Comparison of ENCODE assay signal across 16 cellular contexts in genomic region chr15:77239892-77240608, GRCh38.
"Had no signal": no experiment of that assay in that cellular context is flagged by ENCODE, and none has a peak within 500 bp of the region (broad histone marks: within the 10 kb centered on the region; RNA-seq: fewer than 3 reads in every experiment).

No MANE protein-coding gene starts in this region.

- H3K27me3 Mint-ChIP-seq: activated naive CD8-positive, alpha-beta T cell treated with anti-CD3 and anti-CD28 coated beads, Interleukin-2, amount 10 ng/mL, durations not matched to agents 7 days and 5 days; naive B cell had no signal

- H3K4me3 ChIP-seq: hepatocyte, left lung, stomach, testis, upper lobe of left lung had no signal

- ATAC-seq: left lung had no signal

- H3K4me3 Mint-ChIP-seq: activated naive CD8-positive, alpha-beta T cell treated with anti-CD3 and anti-CD28 coated beads, Interleukin-2, amount 10 ng/mL, durations not matched to agents 7 days and 5 days; naive B cell had no signal

- H3K4me1 ChIP-seq: left lung, parathyroid adenoma, stomach, testis, upper lobe of left lung had no signal

- H3K27ac Mint-ChIP-seq: activated naive CD8-positive, alpha-beta T cell treated with anti-CD3 and anti-CD28 coated beads, Interleukin-2, amount 10 ng/mL, durations not matched to agents 7 days and 5 days; naive B cell had no signal

- H3K27me3 ChIP-seq: brain microvascular endothelial cell, hepatocyte, left lung, stomach, testis, upper lobe of left lung had no signal

- H3K9me3 ChIP-seq: left lung, stomach, testis, upper lobe of left lung had no signal

- DNase-seq: activated CD4-positive, CD25-positive, alpha-beta regulatory T cell treated with anti-CD3 and anti-CD28 coated beads, Interleukin-2, amount 50 U/mL, for 72 hours; activated naive CD4-positive, alpha-beta T cell; activated naive CD8-positive, alpha-beta T cell treated with anti-CD3 and anti-CD28 coated beads, Interleukin-2, amount 10 ng/mL, durations not matched to agents 7 days and 5 days; activated T-cell treated with anti-CD3 and anti-CD28 coated beads for 4 hours; anterior cingulate cortex; brain microvascular endothelial cell; cortex of kidney; effector CD4-positive, alpha-beta T cell; left lung; naive B cell; stimulated activated CD4-positive, alpha-beta T cell treated with anti-CD3 and anti-CD28 coated beads, Interleukin-2, amount 100 ng/mL, for 24 hours; stomach; testis; upper lobe of left lung had no signal

- H3K9ac ChIP-seq: parathyroid adenoma had no signal
